ENCODE assay signal across 2 cellular contexts in the genomic region with DNA sequence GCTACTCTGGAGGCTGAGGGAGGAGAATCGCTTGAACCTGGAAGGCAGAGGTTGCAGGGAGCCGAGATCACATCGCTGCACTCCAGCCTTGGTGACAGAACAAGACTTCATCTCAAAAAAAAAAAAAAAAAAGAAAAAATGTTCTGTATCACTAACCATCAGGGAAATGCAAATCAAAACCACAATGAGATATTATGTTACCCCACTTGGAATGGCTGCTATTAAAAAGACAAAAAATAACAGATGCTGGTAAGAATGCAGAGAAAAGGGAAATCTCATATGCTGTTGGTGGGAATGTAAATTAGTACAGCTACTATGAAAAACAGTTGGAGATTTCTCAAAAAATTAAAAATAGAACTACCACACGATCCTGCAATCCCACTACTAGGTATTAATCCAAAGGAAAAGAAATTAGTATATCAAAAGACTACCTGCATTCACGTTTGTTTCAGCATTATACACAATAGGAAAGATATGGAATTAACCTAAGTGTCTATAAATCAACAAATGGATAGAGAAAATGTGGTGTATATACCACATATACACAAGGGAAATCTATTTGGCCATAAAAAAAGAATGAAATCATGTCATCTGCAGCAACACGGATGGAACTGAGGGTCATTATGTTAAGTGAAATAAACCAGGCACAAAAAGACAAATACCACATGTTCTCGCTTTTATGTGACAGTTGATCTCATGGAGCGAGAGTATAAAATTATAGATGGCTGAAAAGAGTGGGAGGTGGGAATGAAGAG.
A peak's percentile ranks its signal among the peaks of the same experiment; 100 is the strongest.
TF ChIP-seq lines count a peak whose summit lies in the region.

No MANE protein-coding gene starts in this region.

TF ChIP-seq in IMR-90, 13 proteins besides CTCF, POLR2A, EP300 and RAD21 (continued from another document):
- TF ChIP-seq, protein P1, sequence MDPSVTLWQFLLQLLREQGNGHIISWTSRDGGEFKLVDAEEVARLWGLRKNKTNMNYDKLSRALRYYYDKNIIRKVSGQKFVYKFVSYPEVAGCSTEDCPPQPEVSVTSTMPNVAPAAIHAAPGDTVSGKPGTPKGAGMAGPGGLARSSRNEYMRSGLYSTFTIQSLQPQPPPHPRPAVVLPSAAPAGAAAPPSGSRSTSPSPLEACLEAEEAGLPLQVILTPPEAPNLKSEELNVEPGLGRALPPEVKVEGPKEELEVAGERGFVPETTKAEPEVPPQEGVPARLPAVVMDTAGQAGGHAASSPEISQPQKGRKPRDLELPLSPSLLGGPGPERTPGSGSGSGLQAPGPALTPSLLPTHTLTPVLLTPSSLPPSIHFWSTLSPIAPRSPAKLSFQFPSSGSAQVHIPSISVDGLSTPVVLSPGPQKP (IDR thresholded peaks at IDR 0.05; ENCODE audit: borderline replicate concordance, low read depth, low read length): no peak
- no peak for TF ChIP-seq BHLHE40 (IDR thresholded peaks at IDR 0.05; ENCODE audit: low read depth, low read length)
- no peak for TF ChIP-seq CHD1 (IDR thresholded peaks at IDR 0.05; ENCODE audit: low read depth, low read length)
- no peak for TF ChIP-seq NFE2L2 (IDR thresholded peaks at IDR 0.05; ENCODE audit: low read depth, low read length)
- TF ChIP-seq MXI1 (IDR thresholded peaks at IDR 0.05; ENCODE audit: borderline replicate concordance, low read depth, low read length): no peak
- TF ChIP-seq CEBPB (IDR thresholded peaks at IDR 0.05; ENCODE audit: low read depth, low read length): no peak
- TF ChIP-seq FOS (IDR thresholded peaks at IDR 0.05; ENCODE audit: low read depth, low read length): no peak
- TF ChIP-seq, protein P2, sequence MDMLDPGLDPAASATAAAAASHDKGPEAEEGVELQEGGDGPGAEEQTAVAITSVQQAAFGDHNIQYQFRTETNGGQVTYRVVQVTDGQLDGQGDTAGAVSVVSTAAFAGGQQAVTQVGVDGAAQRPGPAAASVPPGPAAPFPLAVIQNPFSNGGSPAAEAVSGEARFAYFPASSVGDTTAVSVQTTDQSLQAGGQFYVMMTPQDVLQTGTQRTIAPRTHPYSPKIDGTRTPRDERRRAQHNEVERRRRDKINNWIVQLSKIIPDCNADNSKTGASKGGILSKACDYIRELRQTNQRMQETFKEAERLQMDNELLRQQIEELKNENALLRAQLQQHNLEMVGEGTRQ (IDR thresholded peaks at IDR 0.05; ENCODE audit: low read depth, low read length): no peak
- TF ChIP-seq RCOR1 (IDR thresholded peaks at IDR 0.05; ENCODE audit: insufficient replicate concordance, low read length): no peak
TF ChIP-seq in IMR-90: peak in this region for 0.

TF ChIP-seq in SK-N-SH treated with all-trans-retinoic acid at 6 μM for 48 hours, 23 proteins besides CTCF, POLR2A, EP300 and RAD21 (continued from another document):
- peak; percentile 9; the same call in 1 of the 2 replicates for TF ChIP-seq TOX (CRISPR knock-in tag; IDR thresholded peaks at IDR 0.05; ENCODE audit: borderline replicate concordance)
TF ChIP-seq in SK-N-SH treated with all-trans-retinoic acid at 6 μM for 48 hours: peak in this region for 1.
